Comparison of ENCODE assay signal across 16 cellular contexts in genomic region chr6:144845181-144845580, GRCh38.
"Had no signal": no experiment of that assay in that cellular context is flagged by ENCODE, and none has a peak within 500 bp of the region (broad histone marks: within the 10 kb centered on the region; RNA-seq: fewer than 3 reads in every experiment).

No MANE protein-coding gene starts in this region.

- DNase-seq: activated CD4-positive, alpha-beta T cell treated with anti-CD3 and anti-CD28 coated beads, Interleukin-2, amount 50 U/mL, for 1 hour; activated naive CD4-positive, alpha-beta T cell treated with anti-CD3 and anti-CD28 coated beads, Interleukin-2, amount 50 U/mL, for 16 hours; activated T-cell treated with anti-CD3 and anti-CD28 coated beads for 4 hours; amygdala; glutamatergic neuron; left colon; midbrain; naive B cell; stimulated activated CD4-positive, alpha-beta T cell treated with anti-CD3 and anti-CD28 coated beads, Interleukin-1b, Interleukin-23, amount 100 ng/mL, for 48 hours; trophoblast cell had no signal

- H3K4me1 Mint-ChIP-seq: naive B cell; stimulated activated memory B cell treated with anti-CD40 and anti-IgM and Interleukin-4, amounts not matched to agents 10 μg/mL and 1 μg/mL and 100 μg/mL, for 72 hours had no signal

- H3K4me1 ChIP-seq: right atrium auricular region had no signal

- H3K4me3 ChIP-seq: lung, right atrium auricular region had no signal

- ATAC-seq: left colon; stimulated activated memory B cell treated with anti-CD40 and anti-IgM and Interleukin-4, amounts not matched to agents 10 μg/mL and 1 μg/mL and 100 μg/mL, for 72 hours had no signal

- H3K4me3 Mint-ChIP-seq: stimulated activated memory B cell treated with anti-CD40 and anti-IgM and Interleukin-4, amounts not matched to agents 10 μg/mL and 1 μg/mL and 100 μg/mL, for 72 hours; T-helper 2 cell treated with Interferon-gamma antibody and Interleukin-4, amounts not matched to agents 5 μg/mL and 100 μg/mL, for 36 hours had no signal

- H3K9me3 ChIP-seq: neutrophil, right atrium auricular region had no signal

- H3K27me3 Mint-ChIP-seq: naive B cell; stimulated activated memory B cell treated with anti-CD40 and anti-IgM and Interleukin-4, amounts not matched to agents 10 μg/mL and 1 μg/mL and 100 μg/mL, for 72 hours had no signal

- H3K27ac ChIP-seq: neutrophil, right atrium auricular region had no signal

- H3K9me3 Mint-ChIP-seq: activated T-helper 2 cell treated with anti-CD3 and anti-CD28 coated beads, Interferon-gamma antibody, Interleukin-2, Interleukin-4, amounts not matched to agents 10 μg/mL and 5 μg/mL and 100 μg/mL, durations not matched to agents 14 hours and 24 hours and 36 hours; naive B cell; stimulated activated memory B cell treated with anti-CD40 and anti-IgM and Interleukin-4, amounts not matched to agents 10 μg/mL and 1 μg/mL and 100 μg/mL, for 72 hours; T-helper 2 cell treated with Interferon-gamma antibody and Interleukin-4, amounts not matched to agents 5 μg/mL and 100 μg/mL, for 36 hours had no signal

- H3K27ac Mint-ChIP-seq: activated T-helper 2 cell treated with anti-CD3 and anti-CD28 coated beads, Interferon-gamma antibody, Interleukin-2, Interleukin-4, amounts not matched to agents 10 μg/mL and 5 μg/mL and 100 μg/mL, durations not matched to agents 14 hours and 24 hours and 36 hours; stimulated activated memory B cell treated with anti-CD40 and anti-IgM and Interleukin-4, amounts not matched to agents 10 μg/mL and 1 μg/mL and 100 μg/mL, for 72 hours; T-helper 2 cell treated with Interferon-gamma antibody and Interleukin-4, amounts not matched to agents 5 μg/mL and 100 μg/mL, for 36 hours had no signal

- H3K27me3 ChIP-seq: neutrophil, right atrium auricular region had no signal
